Comparison of ENCODE assay signal across 26 cellular contexts in the genomic region with DNA sequence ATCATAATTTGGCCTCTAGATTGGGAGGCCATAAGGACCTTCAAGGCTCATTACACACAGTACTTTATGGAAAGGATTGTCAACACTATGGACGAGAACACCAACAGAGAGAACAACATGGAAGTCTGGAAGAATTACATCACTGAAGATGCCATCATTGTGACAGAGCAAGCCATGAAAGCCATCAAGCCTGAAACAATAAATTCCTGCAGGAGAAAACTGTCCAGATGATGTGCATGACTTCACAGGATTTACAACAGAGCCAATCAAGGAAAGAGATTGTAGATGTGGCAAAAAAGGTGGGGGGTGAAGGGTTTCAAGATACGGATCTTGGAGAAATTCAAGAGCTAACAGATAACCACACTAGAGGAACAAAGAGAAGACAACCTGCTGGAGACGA. TPM values are rescaled to one million over a fixed set of nuclear protein-coding genes. Genes with fewer than 3 reads are reported as not detected.
A peak's percentile ranks its signal among the peaks of the same experiment; 100 is the strongest.
DNase-seq lines count a peak whose midpoint lies in the region; ATAC-seq, FAIRE-seq and TF ChIP-seq lines count a peak whose summit lies in the region.
"Had no signal": no experiment of that assay in that cellular context is flagged by ENCODE, and none has a peak within 500 bp of the region (broad histone marks: within the 10 kb centered on the region; RNA-seq: fewer than 3 reads in every experiment).

No MANE protein-coding gene starts in this region.

- H3K4me1 ChIP-seq in HepG2 (ENCODE audit: insufficient read depth, low read length) (peaks cover 29% of the 10 kb centered on the region), right lobe of liver (peaks cover 0 to 17% (median 3%) of the 10 kb centered on the region in 4 donors), hepatocyte (ENCODE audit: insufficient read depth) (no peaks in the 10 kb centered on the region)
- H3K4me1 ChIP-seq: BE2C, Caco-2 had no signal

- BruUV-seq in HepG2 (replicated peaks; lab: Mats Ljungman, UMichigan), result no TSS peak

- TF ChIP-seq CTCF in HepG2 (CRISPR knock-in tag; IDR thresholded peaks at IDR 0.05) (no peak), right lobe of liver (IDR thresholded peaks at IDR 0.05) (no peak), hepatocyte (IDR thresholded peaks at IDR 0.05; ENCODE audit: poor library complexity) (no peak)

- FAIRE-seq in HepG2 (lab: Jason Lieb, UNC), result no peak
- FAIRE-seq: GM12892, GM18507, H54, HTR-8/SVneo had no signal

- peak overlapping the region; percentile 10 for H3K27ac Mint-ChIP-seq in stimulated activated effector memory CD8-positive, alpha-beta T cell treated with anti-CD3 and anti-CD28 coated beads, Interleukin-12 subunit alpha, Interleukin-12 subunit beta, amount 100 ng/mL, for 72 hours
- H3K27ac Mint-ChIP-seq: GM23338, HFFc6 had no signal

- 97% methylated on average over 3 of the region's 3 CpGs for WGBS in HepG2 (ENCODE audit: low lambda C conversion rate)
- WGBS in right lobe of liver (ENCODE audit: insufficient coverage, low coverage, low lambda C conversion rate, missing lambda C conversion rate), result 100% methylated on average over 3 of the region's 3 CpGs
- WGBS in hepatocyte (ENCODE audit: low lambda C conversion rate, missing lambda C conversion rate), result 80% methylated on average over 3 of the region's 3 CpGs

- no peak for DNase-seq in HepG2 (ENCODE audit: low spot score)
- DNase-seq in right lobe of liver, result no peak
- no peak for DNase-seq in hepatocyte (ENCODE audit: low spot score)
- peak; percentile 25 for DNase-seq in left kidney (ENCODE audit: low read depth, low spot score)
- no peak for DNase-seq in stimulated activated effector memory CD8-positive, alpha-beta T cell treated with anti-CD3 and anti-CD28 coated beads, Interleukin-12 subunit alpha, Interleukin-12 subunit beta, amount 100 ng/mL, for 72 hours (ENCODE audit: low spot score in 2 of 2)
- no peak for DNase-seq in COR-L47 (lab: John Stamatoyannopoulos, UW)
- DNase-seq: BE2C; C1 segment of cervical spinal cord; Caco-2; CD4-positive, CD25-positive, alpha-beta regulatory T cell; CD8-positive, alpha-beta memory T cell; DMS153; DMS79; GDM1; HCEC 1CT; HFFc6; KBM-7 had no signal

- H3K9me3 ChIP-seq in HepG2 (ENCODE audit: low read length) (no peaks in the 10 kb centered on the region), right lobe of liver (no peaks in the 10 kb centered on the region), hepatocyte (ENCODE audit: low read depth) (no peaks in the 10 kb centered on the region)
- H3K9me3 ChIP-seq: BE2C, Caco-2 had no signal

- TF ChIP-seq POLR2A in HepG2 (IDR thresholded peaks at IDR 0.05; ENCODE audit: insufficient read depth in 1 of 2, low read depth in 2 of 2, low read length in 2 of 2) (no peak), right lobe of liver (IDR thresholded peaks at IDR 0.05) (no peak)

- no peak overlapping the region for H3K4me2 ChIP-seq in HepG2 (ENCODE audit: low read depth, low read length)
- H3K4me2 ChIP-seq in hepatocyte, result no peak overlapping the region
- H3K4me2 ChIP-seq: GM23338 had no signal

- H3K4me3 ChIP-seq in HepG2 (replicated peaks in 1 of 3; ENCODE audit: insufficient read depth in 1 of 3, low read depth in 2 of 3, low read length in 3 of 3), result no peak overlapping the region
- H3K4me3 ChIP-seq in right lobe of liver, result no peak overlapping the region
- no peak overlapping the region for H3K4me3 ChIP-seq in hepatocyte
- H3K4me3 ChIP-seq: GM23338 had no signal

- no peak for TF ChIP-seq EP300 in HepG2 (IDR thresholded peaks at IDR 0.05; ENCODE audit: low read depth in 2 of 2, low read length in 2 of 2)
- TF ChIP-seq EP300 in HepG2 (CRISPR knock-in tag; IDR thresholded peaks at IDR 0.05; ENCODE audit: borderline replicate concordance), result no peak

- CTCF ChIA-PET in HepG2 (lab: Yijun Ruan, JAX; ENCODE audit: low intra/inter-chr PET ratio, low total read pairs), result no interaction called here

- H3K27ac ChIP-seq in HepG2 (ENCODE audit: extremely low read length, insufficient read depth, low read length), result no peak overlapping the region
- H3K27ac ChIP-seq in right lobe of liver, result no peak overlapping the region
- H3K27ac ChIP-seq in hepatocyte, result peak overlapping the region; percentile 67

- H2AFZ ChIP-seq in HepG2 (ENCODE audit: low read length) (no peak overlapping the region), hepatocyte (no peak overlapping the region)
- H2AFZ ChIP-seq: GM23338 had no signal

- intact Hi-C loops in HepG2 (cut with micrococcal nuclease; ENCODE audit: unreplicated experiment), result no loop called here
- intact Hi-C loops in right lobe of liver (cut with DNase I), result no loop called here

- H3K9me2 ChIP-seq in hepatocyte (replicated peaks; ENCODE audit: insufficient read depth), result no peaks in the 10 kb centered on the region

- H3K36me3 ChIP-seq in HepG2 (replicated peaks in 1 of 2; ENCODE audit: control insufficient read depth in 1 of 2, insufficient read depth in 2 of 2, low read length in 2 of 2), result peaks cover 29 to 54% of the 10 kb centered on the region in 2 experiments
- peaks cover 0 to 54% (median 15%) of the 10 kb centered on the region in 4 donors for H3K36me3 ChIP-seq in right lobe of liver
- H3K36me3 ChIP-seq in hepatocyte (replicated peaks; ENCODE audit: insufficient read depth, low read depth), result no peaks in the 10 kb centered on the region
- H3K36me3 ChIP-seq: BE2C had no signal

- H3K79me2 ChIP-seq in HepG2 (ENCODE audit: insufficient read depth, low read length) (no peaks in the 10 kb centered on the region), hepatocyte (no peaks in the 10 kb centered on the region)

- peaks cover 61% of the 10 kb centered on the region for H3K36me3 Mint-ChIP-seq in stimulated activated effector memory CD8-positive, alpha-beta T cell treated with anti-CD3 and anti-CD28 coated beads, Interleukin-12 subunit alpha, Interleukin-12 subunit beta, amount 100 ng/mL, for 72 hours

- TF ChIP-seq RAD21 in HepG2 (CRISPR knock-in tag; IDR thresholded peaks at IDR 0.05), result no peak

- POLR2A ChIA-PET in HepG2 (lab: Yijun Ruan, JAX), result interaction anchor here (1.9 to 5.5 kb wide), 2 partner anchors 17 to 20 kb away, joined by 4 to 32 read pairs; no protein-coding TSS in a partner anchor

- H3K4me1 Mint-ChIP-seq in stimulated activated effector memory CD8-positive, alpha-beta T cell treated with anti-CD3 and anti-CD28 coated beads, Interleukin-12 subunit alpha, Interleukin-12 subunit beta, amount 100 ng/mL, for 72 hours, result no peaks in the 10 kb centered on the region
- H3K4me1 Mint-ChIP-seq: CD8-positive, alpha-beta memory T cell; GM23338 had no signal

- ATAC-seq in HepG2, result no peak
- ATAC-seq in right lobe of liver, result no peak
- no peak for ATAC-seq in stimulated activated effector memory CD8-positive, alpha-beta T cell treated with anti-CD3 and anti-CD28 coated beads, Interleukin-12 subunit alpha, Interleukin-12 subunit beta, amount 100 ng/mL, for 72 hours
- ATAC-seq in HG02973 (IDR thresholded peaks at IDR 0.05; ENCODE audit: unreplicated experiment), result no peak
- ATAC-seq in GM21381 (IDR thresholded peaks at IDR 0.05; ENCODE audit: unreplicated experiment), result no peak
- ATAC-seq: GM23338 had no signal

- H3K27me3 ChIP-seq in HepG2 (ENCODE audit: control insufficient read depth in 1 of 2, insufficient read depth in 2 of 2, low read length in 2 of 2) (no peaks in the 10 kb centered on the region), right lobe of liver (no peaks in the 10 kb centered on the region), hepatocyte (no peaks in the 10 kb centered on the region)
- H3K27me3 ChIP-seq: BE2C had no signal

- H3K9me3 Mint-ChIP-seq in stimulated activated effector memory CD8-positive, alpha-beta T cell treated with anti-CD3 and anti-CD28 coated beads, Interleukin-12 subunit alpha, Interleukin-12 subunit beta, amount 100 ng/mL, for 72 hours, result no peaks in the 10 kb centered on the region
- H3K9me3 Mint-ChIP-seq: CD4-positive, CD25-positive, alpha-beta regulatory T cell; CD8-positive, alpha-beta memory T cell; GM23338; HFFc6; IgD-negative memory B cell had no signal

- H3K4me3 Mint-ChIP-seq in stimulated activated effector memory CD8-positive, alpha-beta T cell treated with anti-CD3 and anti-CD28 coated beads, Interleukin-12 subunit alpha, Interleukin-12 subunit beta, amount 100 ng/mL, for 72 hours, result no peak overlapping the region
- H3K4me3 Mint-ChIP-seq: CD4-positive, CD25-positive, alpha-beta regulatory T cell; CD8-positive, alpha-beta memory T cell; GM23338; HFFc6 had no signal

- H3K9ac ChIP-seq in HepG2 (ENCODE audit: insufficient read depth, low read depth, low read length), result no peak overlapping the region

- 0 out of 2 replicates have a peak, but pooled peaks cover 2% of the 10 kb centered on the region for H4K20me1 ChIP-seq in HepG2 (ENCODE audit: insufficient read depth, low read length)
- no peaks in the 10 kb centered on the region for H4K20me1 ChIP-seq in hepatocyte (ENCODE audit: insufficient read depth, poor library complexity, severe bottlenecking)

- in situ Hi-C loops in HepG2 (cut with HindIII; ENCODE audit: extremely low pct_ligation_motif_present, low pct_unique_long_range_greater_than_20kb), result no loop called here

RNA-seq across cellular contexts. Expression of a gene that starts 15.9 kb away (rescaled TPM):
- total RNA-seq in HepG2 (2016; rRNA removed; fragmentation: Illumina TruSeq; extraction: Trizol) (62.7 and 130 TPM in 2 replicates), right lobe of liver (10 to 100 TPM; 19.8 to 30.2 (median 27.3) TPM), hepatocyte (17.4 and 19.5 TPM in 2 replicates)
- total RNA-seq in HepG2 (2016; cell fraction: cytosol; rRNA removed; fragmentation: Illumina TruSeq; extraction: Trizol; ENCODE audit: low read depth), result 21.4 and 25.8 TPM in 2 replicates
- 63.1 and 130 TPM in 2 replicates for total RNA-seq in HepG2 (2016; cell fraction: insoluble cytoplasmic fraction; rRNA removed; fragmentation: Illumina TruSeq; extraction: Trizol)
- 31.0 and 36.3 TPM in 2 replicates for total RNA-seq in HepG2 (2016; cell fraction: membrane; rRNA removed; fragmentation: Illumina TruSeq; extraction: Trizol)
- total RNA-seq in HepG2 (2016; cell fraction: nucleus; rRNA removed; fragmentation: Illumina TruSeq; extraction: Trizol), result 189 and 216 TPM in 2 replicates
- polyA plus RNA-seq in HepG2 (2011; rRNA removed) (190 and 198 TPM in 2 replicates), hepatocyte (12.8 and 14.1 TPM in 2 replicates)
- 70.3 and 82.3 TPM in 2 replicates for polyA plus RNA-seq in HepG2 (2011; cell fraction: cytosol; rRNA removed)
- 671 and 683 TPM in 2 replicates for polyA plus RNA-seq in HepG2 (2011; cell fraction: nucleus; rRNA removed)
- polyA plus RNA-seq in HepG2 (2012), result 89.0 and 97.8 TPM in 2 replicates
- polyA plus RNA-seq in HepG2 (2016; cell fraction: cytosol; fragmentation: Illumina TruSeq; extraction: Trizol; ENCODE audit: low read depth), result 14.5 and 16.0 TPM in 2 replicates
- polyA plus RNA-seq in HepG2 (2016; cell fraction: insoluble cytoplasmic fraction; fragmentation: Illumina TruSeq; extraction: Trizol; ENCODE audit: low read depth), result 72.6 and 77.1 TPM in 2 replicates
- 22.5 and 23.7 TPM in 2 replicates for polyA plus RNA-seq in HepG2 (2016; cell fraction: membrane; fragmentation: Illumina TruSeq; extraction: Trizol; ENCODE audit: low read depth)
- polyA plus RNA-seq in HepG2 (2016; cell fraction: nucleus; fragmentation: Illumina TruSeq; extraction: Trizol; ENCODE audit: insufficient read depth, low read depth), result 415 and 421 TPM in 2 replicates
- polyA minus RNA-seq in HepG2 (2011; rRNA and poly(A)+ RNA removed; ENCODE audit: low replicate concordance), result 9.5 and 43.2 TPM in 2 replicates
- polyA minus RNA-seq in HepG2 (2011; cell fraction: cytosol; rRNA and poly(A)+ RNA removed), result 23.4 and 24.0 TPM in 2 replicates
- polyA minus RNA-seq in HepG2 (2011; cell fraction: nucleus; rRNA and poly(A)+ RNA removed), result 94.6 and 106 TPM in 2 replicates
- total RNA-seq: A172, HFFc6 had no signal

RNA-seq across cellular contexts. Expression of a gene that starts 16.0 kb away (rescaled TPM):
- total RNA-seq in HepG2 (2016; rRNA removed; fragmentation: Illumina TruSeq; extraction: Trizol), result 40.4 and 48.9 TPM in 2 replicates
- 3.3 TPM in 2 replicates for total RNA-seq in HepG2 (2016; cell fraction: cytosol; rRNA removed; fragmentation: Illumina TruSeq; extraction: Trizol; ENCODE audit: low read depth)
- 41.6 and 47.1 TPM in 2 replicates for total RNA-seq in HepG2 (2016; cell fraction: insoluble cytoplasmic fraction; rRNA removed; fragmentation: Illumina TruSeq; extraction: Trizol)
- 15.0 and 16.6 TPM in 2 replicates for total RNA-seq in HepG2 (2016; cell fraction: membrane; rRNA removed; fragmentation: Illumina TruSeq; extraction: Trizol)
- 41.0 and 44.5 TPM in 2 replicates for total RNA-seq in HepG2 (2016; cell fraction: nucleus; rRNA removed; fragmentation: Illumina TruSeq; extraction: Trizol)
- 28.1 and 42.9 TPM in 2 replicates for polyA plus RNA-seq in HepG2 (2011; rRNA removed)
- polyA plus RNA-seq in HepG2 (2011; cell fraction: cytosol; rRNA removed), result 23.3 and 24.3 TPM in 2 replicates
- polyA plus RNA-seq in HepG2 (2011; cell fraction: nucleus; rRNA removed), result 209 and 246 TPM in 2 replicates
- polyA plus RNA-seq in HepG2 (2012), result 32.6 and 41.1 TPM in 2 replicates
- polyA plus RNA-seq in HepG2 (2016; cell fraction: cytosol; fragmentation: Illumina TruSeq; extraction: Trizol; ENCODE audit: low read depth), result 2.2 and 2.9 TPM in 2 replicates
- 31.8 and 33.2 TPM in 2 replicates for polyA plus RNA-seq in HepG2 (2016; cell fraction: insoluble cytoplasmic fraction; fragmentation: Illumina TruSeq; extraction: Trizol; ENCODE audit: low read depth)
- 7.0 and 8.2 TPM in 2 replicates for polyA plus RNA-seq in HepG2 (2016; cell fraction: membrane; fragmentation: Illumina TruSeq; extraction: Trizol; ENCODE audit: low read depth)
- polyA plus RNA-seq in HepG2 (2016; cell fraction: nucleus; fragmentation: Illumina TruSeq; extraction: Trizol; ENCODE audit: insufficient read depth, low read depth), result 89.8 and 92.2 TPM in 2 replicates
- polyA minus RNA-seq in HepG2 (2011; rRNA and poly(A)+ RNA removed; ENCODE audit: low replicate concordance), result 3.1 and 28.1 TPM in 2 replicates
- polyA minus RNA-seq in HepG2 (2011; cell fraction: cytosol; rRNA and poly(A)+ RNA removed), result 11.1 and 12.1 TPM in 2 replicates
- 32.3 and 32.8 TPM in 2 replicates for polyA minus RNA-seq in HepG2 (2011; cell fraction: nucleus; rRNA and poly(A)+ RNA removed)
- total RNA-seq in right lobe of liver, result 10 to 100 TPM; 25.0 to 49.1 (median 39.4) TPM
- total RNA-seq in hepatocyte, result 30.1 and 62.6 TPM in 2 replicates
- 29.1 and 31.1 TPM in 2 replicates for polyA plus RNA-seq in hepatocyte
- total RNA-seq: HFFc6 had no signal
- polyA plus RNA-seq: CD8-positive, alpha-beta memory T cell had no signal

RNA-seq across cellular contexts. Expression of a gene that starts 19.7 kb away (rescaled TPM):
- total RNA-seq in HepG2 (2016; rRNA removed; fragmentation: Illumina TruSeq; extraction: Trizol) (29.0 and 38.5 TPM in 2 replicates), right lobe of liver (10 to 100 TPM in 2 of 6 experiments, 1 to 10 TPM in 4; 6.7 to 12.0 (median 9.6) TPM), hepatocyte (27.2 and 29.1 TPM in 2 replicates)
- total RNA-seq in HepG2 (2016; cell fraction: cytosol; rRNA removed; fragmentation: Illumina TruSeq; extraction: Trizol; ENCODE audit: low read depth), result 5.4 and 7.5 TPM in 2 replicates
- 33.7 and 39.1 TPM in 2 replicates for total RNA-seq in HepG2 (2016; cell fraction: insoluble cytoplasmic fraction; rRNA removed; fragmentation: Illumina TruSeq; extraction: Trizol)
- 10.1 and 11.8 TPM in 2 replicates for total RNA-seq in HepG2 (2016; cell fraction: membrane; rRNA removed; fragmentation: Illumina TruSeq; extraction: Trizol)
- total RNA-seq in HepG2 (2016; cell fraction: nucleus; rRNA removed; fragmentation: Illumina TruSeq; extraction: Trizol), result 20.8 and 21.7 TPM in 2 replicates
- polyA plus RNA-seq in HepG2 (2011; rRNA removed) (14.8 and 15.5 TPM in 2 replicates), hepatocyte (17.2 and 19.6 TPM in 2 replicates)
- 9.3 and 13.2 TPM in 2 replicates for polyA plus RNA-seq in HepG2 (2011; cell fraction: cytosol; rRNA removed)
- polyA plus RNA-seq in HepG2 (2011; cell fraction: nucleus; rRNA removed), result 19.0 and 21.7 TPM in 2 replicates
- 17.1 and 18.0 TPM in 2 replicates for polyA plus RNA-seq in HepG2 (2012)
- polyA plus RNA-seq in HepG2 (2016; cell fraction: cytosol; fragmentation: Illumina TruSeq; extraction: Trizol; ENCODE audit: low read depth), result 4.0 and 4.2 TPM in 2 replicates
- 29.5 and 35.4 TPM in 2 replicates for polyA plus RNA-seq in HepG2 (2016; cell fraction: insoluble cytoplasmic fraction; fragmentation: Illumina TruSeq; extraction: Trizol; ENCODE audit: low read depth)
- 4.2 and 6.6 TPM in 2 replicates for polyA plus RNA-seq in HepG2 (2016; cell fraction: membrane; fragmentation: Illumina TruSeq; extraction: Trizol; ENCODE audit: low read depth)
- 37.5 and 42.4 TPM in 2 replicates for polyA plus RNA-seq in HepG2 (2016; cell fraction: nucleus; fragmentation: Illumina TruSeq; extraction: Trizol; ENCODE audit: insufficient read depth, low read depth)
- polyA minus RNA-seq in HepG2 (2011; rRNA and poly(A)+ RNA removed; ENCODE audit: low replicate concordance), result 13.3 and 33.7 TPM in 2 replicates
- 14.8 and 18.1 TPM in 2 replicates for polyA minus RNA-seq in HepG2 (2011; cell fraction: cytosol; rRNA and poly(A)+ RNA removed)
- polyA minus RNA-seq in HepG2 (2011; cell fraction: nucleus; rRNA and poly(A)+ RNA removed), result 29.7 and 44.1 TPM in 2 replicates

RNA-seq across cellular contexts. Expression of a gene that starts 29.4 kb away (rescaled TPM):
- total RNA-seq in HepG2 (2016; rRNA removed; fragmentation: Illumina TruSeq; extraction: Trizol), result 47.5 and 67.0 TPM in 2 replicates
- 98.1 and 99.7 TPM in 2 replicates for total RNA-seq in HepG2 (2016; cell fraction: cytosol; rRNA removed; fragmentation: Illumina TruSeq; extraction: Trizol; ENCODE audit: low read depth)
- total RNA-seq in HepG2 (2016; cell fraction: insoluble cytoplasmic fraction; rRNA removed; fragmentation: Illumina TruSeq; extraction: Trizol), result 50.3 and 68.2 TPM in 2 replicates
- 64.7 and 72.8 TPM in 2 replicates for total RNA-seq in HepG2 (2016; cell fraction: membrane; rRNA removed; fragmentation: Illumina TruSeq; extraction: Trizol)
- 41.7 and 53.7 TPM in 2 replicates for total RNA-seq in HepG2 (2016; cell fraction: nucleus; rRNA removed; fragmentation: Illumina TruSeq; extraction: Trizol)
- polyA plus RNA-seq in HepG2 (2011; rRNA removed), result 64.6 and 81.0 TPM in 2 replicates
- 28.9 and 37.4 TPM in 2 replicates for polyA plus RNA-seq in HepG2 (2011; cell fraction: cytosol; rRNA removed)
- 5.1 and 10.8 TPM in 2 replicates for polyA plus RNA-seq in HepG2 (2011; cell fraction: nucleus; rRNA removed)
- 45.5 and 58.6 TPM in 2 replicates for polyA plus RNA-seq in HepG2 (2012)
- polyA plus RNA-seq in HepG2 (2016; cell fraction: cytosol; fragmentation: Illumina TruSeq; extraction: Trizol; ENCODE audit: low read depth), result 101 and 116 TPM in 2 replicates
- polyA plus RNA-seq in HepG2 (2016; cell fraction: insoluble cytoplasmic fraction; fragmentation: Illumina TruSeq; extraction: Trizol; ENCODE audit: low read depth), result 40.0 and 57.2 TPM in 2 replicates
- 48.1 and 56.1 TPM in 2 replicates for polyA plus RNA-seq in HepG2 (2016; cell fraction: membrane; fragmentation: Illumina TruSeq; extraction: Trizol; ENCODE audit: low read depth)
- polyA plus RNA-seq in HepG2 (2016; cell fraction: nucleus; fragmentation: Illumina TruSeq; extraction: Trizol; ENCODE audit: insufficient read depth, low read depth), result 82.5 and 83.8 TPM in 2 replicates
- polyA minus RNA-seq in HepG2 (2011; rRNA and poly(A)+ RNA removed; ENCODE audit: low replicate concordance), result 9.2 and 9.5 TPM in 2 replicates
- polyA minus RNA-seq in HepG2 (2011; cell fraction: cytosol; rRNA and poly(A)+ RNA removed), result 9.1 and 9.7 TPM in 2 replicates
- 10.1 and 11.2 TPM in 2 replicates for polyA minus RNA-seq in HepG2 (2011; cell fraction: nucleus; rRNA and poly(A)+ RNA removed)
- 10 to 100 TPM; 23.0 to 34.7 (median 29.3) TPM for total RNA-seq in right lobe of liver
- total RNA-seq in hepatocyte, result 59.7 and 62.2 TPM in 2 replicates
- polyA plus RNA-seq in hepatocyte, result 155 and 163 TPM in 2 replicates
